ENCODE assay signal across 1 cellular context in genomic region chr10:21519327-21519933, GRCh38.
TF ChIP-seq lines count a peak whose summit lies in the region.

No MANE protein-coding gene starts in this region.

TF ChIP-seq in liver, 16 proteins besides CTCF, POLR2A, EP300 and RAD21 (continued from another document):
- no peak for TF ChIP-seq ZBTB33 (IDR thresholded peaks at IDR 0.05)
- no peak for TF ChIP-seq SP1 (IDR thresholded peaks at IDR 0.05)
- no peak for TF ChIP-seq YY1 (IDR thresholded peaks at IDR 0.05)
- TF ChIP-seq FOXA2 (IDR thresholded peaks at IDR 0.05) = no peak
- no peak for TF ChIP-seq FOXA1 (IDR thresholded peaks at IDR 0.05)
TF ChIP-seq in liver: peak in this region for 0.
